Comparison of ENCODE assay signal across 8 cellular contexts in genomic region chr18:12038082-12038660, GRCh38. TPM values are rescaled to one million over a fixed set of nuclear protein-coding genes. Genes with fewer than 3 reads are reported as not detected.
A peak's percentile ranks its signal among the peaks of the same experiment; 100 is the strongest.
DNase-seq lines count a peak whose midpoint lies in the region; ATAC-seq and TF ChIP-seq lines count a peak whose summit lies in the region.

No MANE protein-coding gene starts in this region.

- no peaks in the 10 kb centered on the region for H3K36me3 Mint-ChIP-seq in T-helper 1 cell treated with Interleukin-12 subunit alpha and Interleukin-12 subunit beta and Interleukin-4 antibody, amounts not matched to agents 30 μg/mL and 1 μg/mL, for 36 hours (ENCODE audit: low read depth)
- peaks cover 3% of the 10 kb centered on the region for H3K36me3 Mint-ChIP-seq in effector memory CD8-positive, alpha-beta T cell (ENCODE audit: insufficient read depth)
- no peaks in the 10 kb centered on the region for H3K36me3 Mint-ChIP-seq in naive B cell

- TF ChIP-seq POLR2A in upper lobe of left lung (IDR thresholded peaks at IDR 0.05) = no peak

- no peak for TF ChIP-seq EP300 in upper lobe of left lung (IDR thresholded peaks at IDR 0.05)

- H3K4me1 Mint-ChIP-seq in T-helper 1 cell treated with Interleukin-12 subunit alpha and Interleukin-12 subunit beta and Interleukin-4 antibody, amounts not matched to agents 30 μg/mL and 1 μg/mL, for 36 hours (ENCODE audit: low read depth) = peaks cover 12% of the 10 kb centered on the region
- peaks cover 0 to 3% of the 10 kb centered on the region in 2 donors for H3K4me1 Mint-ChIP-seq in effector memory CD8-positive, alpha-beta T cell (ENCODE audit: low read depth in 2 of 2)
- peaks cover 0 to 16% (median 14%) of the 10 kb centered on the region in 3 donors for H3K4me1 Mint-ChIP-seq in naive B cell

- peak overlapping the region; percentile 12 to 54 (median 45) for H3K4me3 ChIP-seq in upper lobe of left lung

- H3K9me3 ChIP-seq in upper lobe of left lung = no peaks in the 10 kb centered on the region

- H3K4me1 ChIP-seq in upper lobe of left lung = peaks cover 8 to 15% (median 11%) of the 10 kb centered on the region in 4 donors

- no peak for TF ChIP-seq CTCF in upper lobe of left lung (IDR thresholded peaks at IDR 0.05)

- H3K27ac Mint-ChIP-seq in T-helper 1 cell treated with Interleukin-12 subunit alpha and Interleukin-12 subunit beta and Interleukin-4 antibody, amounts not matched to agents 30 μg/mL and 1 μg/mL, for 36 hours = no peak overlapping the region
- peak overlapping the region in 1 of 2 donors; percentile 26 for H3K27ac Mint-ChIP-seq in effector memory CD8-positive, alpha-beta T cell
- no peak overlapping the region for H3K27ac Mint-ChIP-seq in naive B cell

- no peaks in the 10 kb centered on the region for H3K9me3 Mint-ChIP-seq in T-helper 1 cell treated with Interleukin-12 subunit alpha and Interleukin-12 subunit beta and Interleukin-4 antibody, amounts not matched to agents 30 μg/mL and 1 μg/mL, for 36 hours
- H3K9me3 Mint-ChIP-seq in effector memory CD8-positive, alpha-beta T cell = no peaks in the 10 kb centered on the region
- no peaks in the 10 kb centered on the region for H3K9me3 Mint-ChIP-seq in naive B cell

- H3K36me3 ChIP-seq in upper lobe of left lung = no peaks in the 10 kb centered on the region

- no peaks in the 10 kb centered on the region for H3K27me3 ChIP-seq in upper lobe of left lung

- peak; percentile 6 for ATAC-seq in GM21526 (IDR thresholded peaks at IDR 0.05; ENCODE audit: low FRiP score, unreplicated experiment)
- peak; percentile 3 for ATAC-seq in effector memory CD8-positive, alpha-beta T cell (replicated peaks)
- peak; percentile 19 to 29 for ATAC-seq in naive B cell (ENCODE audit: low read depth in 2 of 2)
- peak; percentile 12 to 59 for ATAC-seq in upper lobe of left lung (ENCODE audit: low FRiP score in 2 of 2)
- ATAC-seq in GM21515 (IDR thresholded peaks at IDR 0.05; ENCODE audit: unreplicated experiment) = no peak

- H3K27me3 Mint-ChIP-seq in T-helper 1 cell treated with Interleukin-12 subunit alpha and Interleukin-12 subunit beta and Interleukin-4 antibody, amounts not matched to agents 30 μg/mL and 1 μg/mL, for 36 hours (ENCODE audit: low read depth) = peaks cover 5% of the 10 kb centered on the region
- H3K27me3 Mint-ChIP-seq in effector memory CD8-positive, alpha-beta T cell = peaks cover 4 to 45% of the 10 kb centered on the region in 2 donors
- H3K27me3 Mint-ChIP-seq in naive B cell = peaks cover 20 to 48% (median 22%) of the 10 kb centered on the region in 3 donors

- WGBS in upper lobe of left lung, 2 donors = 32 to 88% methylated on average over 3 to 18 of the region's 30 CpGs

- peak overlapping the region; percentile 47 for H3K4me3 Mint-ChIP-seq in T-helper 1 cell treated with Interleukin-12 subunit alpha and Interleukin-12 subunit beta and Interleukin-4 antibody, amounts not matched to agents 30 μg/mL and 1 μg/mL, for 36 hours
- H3K4me3 Mint-ChIP-seq in effector memory CD8-positive, alpha-beta T cell = peak overlapping the region; percentile 64 to 77
- H3K4me3 Mint-ChIP-seq in naive B cell = peak overlapping the region; percentile 49 to 87 (median 78)

- peak overlapping the region in 1 of 4 donors; percentile 61 for H3K27ac ChIP-seq in upper lobe of left lung

- no peak for DNase-seq in effector memory CD8-positive, alpha-beta T cell
- DNase-seq in naive B cell = peak; percentile 11
- DNase-seq in upper lobe of left lung = peak in 1 of 2 donors; percentile 85
- DNase-seq in NCI-H1694 (lab: John Stamatoyannopoulos, UW) = no peak
- no peak for DNase-seq in NCI-H1092 treated with DMSO at 0.1 percent for 48 hours (lab: John Stamatoyannopoulos, UW)

RNA-seq across cellular contexts. Expression of gene ANKRD62, which starts 55.5 kb away (rescaled TPM):
- not detected for polyA plus RNA-seq in naive B cell (ENCODE audit: low read depth in 6 of 6)
- total RNA-seq in upper lobe of left lung = 1 to 10 TPM in 1 of 6 donors, under 1 TPM in 2, not detected in 3; 0.30 to 6.3 (median 0.40) TPM

RNA-seq across cellular contexts. Expression of gene IMPA2, which starts 56.9 kb away (rescaled TPM):
- polyA plus RNA-seq in naive B cell (ENCODE audit: low read depth in 6 of 6) = 10 to 100 TPM in 5 of 6 donors, 1 to 10 TPM in 1; 9.9 to 18.6 (median 13.0) TPM
- 100 to 1,000 TPM in 2 of 6 donors, 10 to 100 TPM in 4; 59.3 to 111 (median 77.6) TPM for total RNA-seq in upper lobe of left lung
